Comparison of ENCODE assay signal across 18 cellular contexts in the genomic region with DNA sequence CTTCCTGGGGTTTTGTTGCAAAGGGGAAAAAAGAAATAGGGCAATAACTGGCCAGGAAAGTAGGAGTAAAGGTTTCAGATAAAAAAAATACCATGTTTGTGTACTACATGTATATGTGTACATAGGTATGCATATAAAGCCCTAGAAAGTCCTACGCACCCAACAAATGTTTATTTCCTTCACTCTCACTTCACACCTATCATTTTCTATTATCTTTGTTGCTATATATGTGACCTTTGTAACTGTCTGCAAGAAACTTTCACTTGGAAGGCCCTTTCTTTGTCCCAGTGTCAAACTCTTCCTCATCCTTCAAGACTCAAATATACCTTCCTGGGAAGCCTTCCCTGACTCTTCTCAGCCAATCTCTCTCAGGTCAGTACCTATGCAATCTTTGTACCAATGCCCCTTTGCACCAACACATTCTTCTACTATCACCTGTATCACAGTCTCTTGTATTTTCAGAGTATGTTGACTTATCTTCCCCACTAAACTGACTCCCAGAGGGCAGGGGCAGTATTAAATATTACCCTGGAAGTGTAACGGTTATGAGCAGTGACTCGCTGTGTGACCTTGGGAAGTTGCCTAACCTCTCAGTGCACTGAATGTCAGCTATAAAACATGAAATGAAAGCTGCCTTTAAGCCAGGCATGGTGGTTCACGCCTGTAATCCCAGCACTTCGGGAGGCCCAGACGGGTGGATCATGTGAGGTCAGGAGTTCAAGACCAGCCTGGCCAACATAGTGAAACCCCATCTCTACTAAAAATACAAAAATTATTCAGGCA. TPM values are rescaled to one million over a fixed set of nuclear protein-coding genes. Genes with fewer than 3 reads are reported as not detected.
DNase-seq lines count a peak whose midpoint lies in the region; ATAC-seq, FAIRE-seq and TF ChIP-seq lines count a peak whose summit lies in the region.
"Had no signal": no experiment of that assay in that cellular context is flagged by ENCODE, and none has a peak within 500 bp of the region (broad histone marks: within the 10 kb centered on the region; RNA-seq: fewer than 3 reads in every experiment).

No MANE protein-coding gene starts in this region.

- H3F3A ChIP-seq in Loucy (ENCODE audit: low read depth) = no peaks in the 10 kb centered on the region

- DNase-seq in DND-41 (no peak), GM12878 (ENCODE audit: low read depth, low spot score) (no peak), GM12891 (ENCODE audit: insufficient read length, low spot score) (no peak)
- DNase-seq in activated T-helper 2 cell treated with anti-CD3 and anti-CD28 coated beads, Interferon-gamma antibody, Interleukin-2, Interleukin-4, amounts not matched to agents 10 μg/mL and 5 μg/mL and 100 μg/mL, durations not matched to agents 14 hours and 24 hours and 36 hours (ENCODE audit: low spot score) = no peak
- no peak for DNase-seq in activated CD4-positive, alpha-beta T cell treated with anti-CD3 and anti-CD28 coated beads for 4 hours
- DNase-seq: BE2C; CD8-positive, alpha-beta T cell; COR-L47; DMS153; DMS79 treated with DMSO at 0.1 percent for 48 hours; GDM1; GM23248; H7 had no signal

- peaks cover 67% of the 10 kb centered on the region for H3K36me3 Mint-ChIP-seq in activated T-helper 2 cell treated with anti-CD3 and anti-CD28 coated beads, Interferon-gamma antibody, Interleukin-2, Interleukin-4, amounts not matched to agents 10 μg/mL and 5 μg/mL and 100 μg/mL, durations not matched to agents 14 hours and 24 hours and 36 hours (ENCODE audit: low read depth)

- H3K79me2 ChIP-seq in DND-41 (ENCODE audit: insufficient read depth, low read length) (peaks cover 99% of the 10 kb centered on the region), Loucy (ENCODE audit: insufficient read depth, low read length) (peaks cover 99% of the 10 kb centered on the region), GM12878 (ENCODE audit: control insufficient read depth, insufficient read depth, low read length) (peaks cover 92% of the 10 kb centered on the region)

- H3K4me3 ChIP-seq in DND-41 (ENCODE audit: low read depth in 1 of 2, low read length in 2 of 2) (no peak overlapping the region), Loucy (ENCODE audit: low read length, poor library complexity, severe bottlenecking) (peak overlapping the region; percentile 27), GM12878 (no peak overlapping the region), neutrophil (ENCODE audit: low read depth in 1 of 2, low read length in 1 of 2) (peak overlapping the region; percentile 27 to 41)
- H3K4me3 ChIP-seq: A549, GM23248 had no signal

- peaks cover 49% of the 10 kb centered on the region for H3K4me1 ChIP-seq in DND-41 (ENCODE audit: insufficient read depth, low read length)
- peaks cover 73% of the 10 kb centered on the region for H3K4me1 ChIP-seq in Loucy (ENCODE audit: insufficient read depth, low read length, poor library complexity, severe bottlenecking)
- peaks cover 21% of the 10 kb centered on the region for H3K4me1 ChIP-seq in GM12878 (ENCODE audit: control insufficient read depth, insufficient read depth, low read length)
- H3K4me1 ChIP-seq in neutrophil (ENCODE audit: control insufficient read depth in 1 of 2, insufficient read depth in 1 of 2, low read depth in 1 of 2, low read length in 1 of 2) = peaks cover 89 to 98% of the 10 kb centered on the region in 2 experiments
- H3K4me1 ChIP-seq: BE2C had no signal

- H3K4me2 ChIP-seq in DND-41 (ENCODE audit: insufficient read depth, low read length) (peak overlapping the region; percentile 36; the same call in 1 of the 2 replicates), Loucy (ENCODE audit: low read depth, low read length, poor library complexity, severe bottlenecking) (peak overlapping the region; percentile 64), GM12878 (ENCODE audit: control insufficient read depth, insufficient read depth) (peak overlapping the region; percentile 57)
- H3K4me2 ChIP-seq: A549 had no signal

- RAD21 ChIA-PET in GM12878 (lab: Charles Lee; ENCODE audit: unreplicated experiment) = interaction anchor here (12.5 kb wide), 1 partner anchor 15 kb away, joined by 192 read pairs; no protein-coding TSS in a partner anchor

- ATAC-seq in DND-41 (ENCODE audit: insufficient read depth, low read depth) (no peak), GM12878 (no peak)
- ATAC-seq: A549; CD8-positive, alpha-beta T cell had no signal

- TF ChIP-seq POLR2A in GM12878 (IDR thresholded peaks at IDR 0.05; ENCODE audit: low read depth, low read length) = no peak
- no peak for TF ChIP-seq POLR2A in GM12891 (IDR thresholded peaks at IDR 0.05; ENCODE audit: low read depth, low read length)

- no peaks in the 10 kb centered on the region for H3K9me3 ChIP-seq in DND-41 (ENCODE audit: insufficient read depth, low read length, severe bottlenecking)
- no peaks in the 10 kb centered on the region for H3K9me3 ChIP-seq in Loucy (ENCODE audit: insufficient read depth, low read depth, low read length)
- H3K9me3 ChIP-seq in GM12878 (replicated peaks; ENCODE audit: control insufficient read depth, insufficient read depth, low read length) = no peaks in the 10 kb centered on the region
- no peaks in the 10 kb centered on the region for H3K9me3 ChIP-seq in neutrophil
- H3K9me3 ChIP-seq: A549, BE2C had no signal

- CTCF ChIA-PET in GM12878 (lab: Yijun Ruan, JAX) = interaction anchor here (0.6 to 3.1 kb wide), 2 partner anchors 11 to 13 kb away, joined by 3 to 16 read pairs; no protein-coding TSS in a partner anchor

- no peak for FAIRE-seq in GM12878 (lab: Jason Lieb, UNC)
- FAIRE-seq in GM12891 (lab: Jason Lieb, UNC) = no peak
- FAIRE-seq: A549, D721Med had no signal

- H3K4me1 Mint-ChIP-seq in activated T-helper 2 cell treated with anti-CD3 and anti-CD28 coated beads, Interferon-gamma antibody, Interleukin-2, Interleukin-4, amounts not matched to agents 10 μg/mL and 5 μg/mL and 100 μg/mL, durations not matched to agents 14 hours and 24 hours and 36 hours (ENCODE audit: low read depth) = peaks cover 39% of the 10 kb centered on the region

- TF ChIP-seq CTCF in DND-41 (IDR thresholded peaks at IDR 0.05; ENCODE audit: borderline replicate concordance, extremely low read depth, low read length, poor library complexity, severe bottlenecking) = no peak
- TF ChIP-seq CTCF in Loucy (conservative IDR thresholded peaks at IDR 0.05; ENCODE audit: low read length) = no peak
- TF ChIP-seq CTCF in GM12878 (IDR thresholded peaks at IDR 0.05 in 2 of 3, conservative IDR thresholded peaks at IDR 0.05 in 1 of 3; ENCODE audit: control insufficient read depth in 2 of 3, extremely low read depth in 1 of 3, insufficient read depth in 1 of 3, low read depth in 3 of 3, low read length in 3 of 3) = no peak
- TF ChIP-seq CTCF in neutrophil (IDR thresholded peaks at IDR 0.05) = no peak

- no peaks in the 10 kb centered on the region for H3K27me3 Mint-ChIP-seq in activated T-helper 2 cell treated with anti-CD3 and anti-CD28 coated beads, Interferon-gamma antibody, Interleukin-2, Interleukin-4, amounts not matched to agents 10 μg/mL and 5 μg/mL and 100 μg/mL, durations not matched to agents 14 hours and 24 hours and 36 hours (ENCODE audit: low read depth)

- 86% methylated on average over 6 of the region's 6 CpGs for WGBS in GM12878 (ENCODE audit: insufficient coverage, insufficient replicate concordance, low lambda C conversion rate, missing lambda C conversion rate)

- intact Hi-C loops in GM12878 (cut with micrococcal nuclease; ENCODE audit: unreplicated experiment) = no loop called here
- intact Hi-C loops in activated T-helper 2 cell treated with anti-CD3 and anti-CD28 coated beads, Interferon-gamma antibody, Interleukin-2, Interleukin-4, amounts not matched to agents 10 μg/mL and 5 μg/mL and 100 μg/mL, durations not matched to agents 14 hours and 24 hours and 36 hours (cut with micrococcal nuclease) = no loop called here

- H3K9ac ChIP-seq in DND-41 (ENCODE audit: low read depth, low read length) = no peak overlapping the region
- no peak overlapping the region for H3K9ac ChIP-seq in Loucy (ENCODE audit: low read depth, low read length, poor library complexity, severe bottlenecking)
- 0 out of 2 replicates have a peak overlapping the region, but pooled peaks have one; percentile 19 for H3K9ac ChIP-seq in GM12878 (ENCODE audit: control insufficient read depth, insufficient read depth, low read length)
- H3K9ac ChIP-seq: GM23248 had no signal

- H3K27ac Mint-ChIP-seq in activated T-helper 2 cell treated with anti-CD3 and anti-CD28 coated beads, Interferon-gamma antibody, Interleukin-2, Interleukin-4, amounts not matched to agents 10 μg/mL and 5 μg/mL and 100 μg/mL, durations not matched to agents 14 hours and 24 hours and 36 hours = no peak overlapping the region

- no TSS peak for BruUV-seq in GM12878 (replicated peaks; lab: Mats Ljungman, UMichigan)

- TF ChIP-seq RAD21 in GM12878 (IDR thresholded peaks at IDR 0.05; ENCODE audit: insufficient read depth, low read depth, low read length) = no peak

- H2AFZ ChIP-seq in DND-41 (ENCODE audit: low read depth, low read length) = no peak overlapping the region
- no peak overlapping the region for H2AFZ ChIP-seq in Loucy (ENCODE audit: low read length)
- H2AFZ ChIP-seq in GM12878 (ENCODE audit: control insufficient read depth, low read depth, low read length) = no peak overlapping the region
- H2AFZ ChIP-seq: GM23248 had no signal

- H3K9me3 Mint-ChIP-seq in activated T-helper 2 cell treated with anti-CD3 and anti-CD28 coated beads, Interferon-gamma antibody, Interleukin-2, Interleukin-4, amounts not matched to agents 10 μg/mL and 5 μg/mL and 100 μg/mL, durations not matched to agents 14 hours and 24 hours and 36 hours = no peaks in the 10 kb centered on the region
- H3K9me3 Mint-ChIP-seq: CD8-positive, alpha-beta T cell had no signal

- H3K27ac ChIP-seq in DND-41 (ENCODE audit: low read length) (no peak overlapping the region; the same call in 1 of the 2 replicates), GM12878 (ENCODE audit: control insufficient read depth, insufficient read depth) (no peak overlapping the region; the same call in 1 of the 2 replicates), neutrophil (peak overlapping the region; percentile 98)
- H3K27ac ChIP-seq: A549, C4-2B, GM23248 had no signal

- no peaks in the 10 kb centered on the region for H3K9me2 ChIP-seq in Loucy (replicated peaks; ENCODE audit: low read depth, low read length)

- H3K27me3 ChIP-seq in DND-41 (ENCODE audit: insufficient read depth, low read length, poor library complexity) (no peaks in the 10 kb centered on the region), Loucy (ENCODE audit: insufficient read depth, low read length, poor library complexity, severe bottlenecking) (no peaks in the 10 kb centered on the region), GM12878 (replicated peaks in 1 of 2; ENCODE audit: control insufficient read depth in 2 of 2, insufficient read depth in 2 of 2, low read length in 1 of 2) (no peaks in the 10 kb centered on the region), neutrophil (no peaks in the 10 kb centered on the region)
- H3K27me3 ChIP-seq: BE2C had no signal

- SMC1A ChIA-PET in GM12878 (lab: Charles Lee; ENCODE audit: uncharacterized antibody, unreplicated experiment) = interaction anchor here (1.4 to 8.7 kb wide), 4 partner anchors 8 to 17 kb away, joined by 3 to 272 read pairs (median 10); no protein-coding TSS in a partner anchor

- peaks cover 80% of the 10 kb centered on the region for H4K20me1 ChIP-seq in DND-41 (ENCODE audit: insufficient read depth, low read length)
- H4K20me1 ChIP-seq in Loucy (ENCODE audit: insufficient read depth, low read length, poor library complexity, severe bottlenecking) = peaks cover 92% of the 10 kb centered on the region
- peaks cover 7% of the 10 kb centered on the region for H4K20me1 ChIP-seq in GM12878 (ENCODE audit: control insufficient read depth, insufficient read depth)

- POLR2A ChIA-PET in GM12878 (lab: Charles Lee) = interaction anchor here (0.6 to 3.4 kb wide), 3 partner anchors 11 to 75 kb away, joined by 3 to 15 read pairs (median 4); no protein-coding TSS in a partner anchor

- no peak for TF ChIP-seq EP300 in GM12878 (IDR thresholded peaks at IDR 0.05; ENCODE audit: borderline replicate concordance in 1 of 2, control insufficient read depth in 1 of 2, low read depth in 2 of 2, low read length in 2 of 2)

- H3K36me3 ChIP-seq in DND-41 (ENCODE audit: insufficient read depth, low read length) (peaks cover 89% of the 10 kb centered on the region), Loucy (ENCODE audit: insufficient read depth, low read length) (peaks cover 37% of the 10 kb centered on the region; the same call in 1 of the 2 replicates), GM12878 (ENCODE audit: control insufficient read depth in 2 of 2, insufficient read depth in 2 of 2, low read length in 1 of 2) (peaks cover 7 to 40% of the 10 kb centered on the region in 2 experiments), neutrophil (peaks cover 100% of the 10 kb centered on the region)

- H3K4me3 Mint-ChIP-seq in activated T-helper 2 cell treated with anti-CD3 and anti-CD28 coated beads, Interferon-gamma antibody, Interleukin-2, Interleukin-4, amounts not matched to agents 10 μg/mL and 5 μg/mL and 100 μg/mL, durations not matched to agents 14 hours and 24 hours and 36 hours (ENCODE audit: low read depth) = no peak overlapping the region
- H3K4me3 Mint-ChIP-seq: CD8-positive, alpha-beta T cell had no signal

- in situ Hi-C loops in GM12878 (cut with MboI) = no loop called here

RNA-seq across cellular contexts. Expression of a gene that starts 6.5 kb away (rescaled TPM):
- 640 and 681 TPM in 2 replicates for total RNA-seq in GM12878 (2013; cell fraction: nucleolus; rRNA removed)
- total RNA-seq in GM12878 (2014; rRNA removed) (117 and 134 TPM in 2 replicates), GM12878 (2014; rRNA removed; fragmentation: Illumina TruSeq; extraction: Trizol) (79.2 and 86.3 TPM in 2 replicates), GM12878 (2021) (178 and 180 TPM in 2 replicates)
- polyA plus RNA-seq in GM12878 (2011; ENCODE audit: low read depth) = 101 TPM
- polyA plus RNA-seq in GM12878 (2011; rRNA removed) (233 and 246 TPM in 2 replicates), GM12878 (2014; fragmentation: Illumina TruSeq; extraction: Trizol) (136 and 149 TPM in 2 replicates), GM12878 (2014; fragmentation: Nextera tagmentation; extraction: Ambion mirVana) (10 to 100 TPM in 1 of 2 experiments, 1 to 10 TPM in 1; 9.9 to 26.8 TPM), GM12878 (2014; rRNA removed) (143 and 152 TPM in 2 replicates), GM12878 (2016; fragmentation: Nextera tagmentation; extraction: Ambion mirVana) (10 to 100 TPM; 55.0 to 55.2 TPM)
- 320 and 350 TPM in 2 replicates for polyA plus RNA-seq in GM12878 (2011; cell fraction: cytosol; rRNA removed)
- polyA plus RNA-seq in GM12878 (2011; cell fraction: nucleus; rRNA removed) = 448 and 489 TPM in 2 replicates
- polyA plus RNA-seq in GM12878 (2012) = 110 and 124 TPM in 2 replicates
- 462 and 470 TPM in 2 replicates for polyA minus RNA-seq in GM12878 (2011; rRNA and poly(A)+ RNA removed)
- 122 and 141 TPM in 2 replicates for polyA minus RNA-seq in GM12878 (2011; cell fraction: cytosol; rRNA and poly(A)+ RNA removed)
- 280 and 319 TPM in 2 replicates for polyA minus RNA-seq in GM12878 (2011; cell fraction: nucleus; rRNA and poly(A)+ RNA removed)
- 227 and 230 TPM in 2 replicates for total RNA-seq in activated T-helper 2 cell treated with anti-CD3 and anti-CD28 coated beads, Interferon-gamma antibody, Interleukin-2, Interleukin-4, amounts not matched to agents 10 μg/mL and 5 μg/mL and 100 μg/mL, durations not matched to agents 14 hours and 24 hours and 36 hours
- 96.3 TPM for polyA plus RNA-seq in GM12891 (2012; ENCODE audit: low read depth, missing spikeins)

Comparison
In these comparisons a context has a peak if more than half of its experiments do, and no peak if none do; other contexts are left out.
1. H3K4me3 ChIP-seq: peak in Loucy (single experiment) and neutrophil (2 of 2); none in DND-41 (0 of 2) and GM12878 (single experiment).
2. Peak in every context shown above with its lines, with median percentiles within 50 percentile points of each other: H3K4me2 ChIP-seq.